ENCODE assay signal across 22 cellular contexts in the genomic region with DNA sequence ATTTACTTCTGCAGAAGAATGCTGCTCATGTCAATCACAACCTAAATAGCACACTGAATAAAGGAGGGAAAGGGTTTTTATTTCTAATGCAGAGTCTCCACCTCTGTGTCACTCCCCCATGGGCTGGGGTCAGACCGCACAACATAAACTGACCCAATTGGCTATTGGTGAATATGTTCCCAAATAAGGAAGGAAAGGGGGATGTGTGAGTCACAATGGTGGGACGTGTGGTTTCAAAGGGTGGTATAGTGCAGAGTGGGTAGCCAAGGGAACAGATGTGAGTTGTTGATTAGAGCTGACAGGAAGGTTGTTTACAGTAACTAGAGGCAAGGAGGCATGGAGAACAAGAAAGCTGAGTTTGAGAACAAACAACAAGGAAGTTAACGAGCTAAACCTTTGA.
DNase-seq lines count a peak whose midpoint lies in the region; ATAC-seq and TF ChIP-seq lines count a peak whose summit lies in the region.
"Had no signal": no experiment of that assay in that cellular context is flagged by ENCODE, and none has a peak within 500 bp of the region (broad histone marks: within the 10 kb centered on the region; RNA-seq: fewer than 3 reads in every experiment).

No MANE protein-coding gene starts in this region.

- CTCF ChIA-PET in HEK293 (lab: Yijun Ruan, JAX): no interaction called here
- CTCF ChIA-PET in RWPE1 (lab: Yijun Ruan, JAX): no interaction called here

- TF ChIP-seq CTCF in HEK293 (tag by site-specific recombination; IDR thresholded peaks at IDR 0.05) (no peak), nephron progenitor cell (IDR thresholded peaks at IDR 0.05) (no peak), upper lobe of right lung (IDR thresholded peaks at IDR 0.05) (no peak), RWPE1 (conservative IDR thresholded peaks at IDR 0.05; ENCODE audit: low read depth) (no peak), endothelial cell (IDR thresholded peaks at IDR 0.05; ENCODE audit: unreplicated experiment) (no peak)

- no peaks in the 10 kb centered on the region for H3K27me3 ChIP-seq in upper lobe of right lung
- H3K27me3 ChIP-seq: BLaER1, Peyer's patch had no signal

- H3K36me3 Mint-ChIP-seq in nephron progenitor cell (ENCODE audit: low read depth): peaks cover 5% of the 10 kb centered on the region
- peaks cover 13% of the 10 kb centered on the region for H3K36me3 Mint-ChIP-seq in endothelial cell (ENCODE audit: low read depth, unreplicated experiment)

- H3K36me3 ChIP-seq in HEK293 (ENCODE audit: control insufficient read depth in 2 of 2, insufficient read depth in 1 of 2, low read length in 2 of 2) (no peaks in the 10 kb centered on the region), upper lobe of right lung (no peaks in the 10 kb centered on the region)
- H3K36me3 ChIP-seq: BLaER1, HAP-1, Peyer's patch had no signal

- POLR2A ChIA-PET in HEK293 (lab: Yijun Ruan, JAX): no interaction called here
- POLR2A ChIA-PET in RWPE1 (lab: Yijun Ruan, JAX; ENCODE audit: low non-redundant PET): no interaction called here

- H3K27me3 Mint-ChIP-seq in nephron progenitor cell (ENCODE audit: low read depth, poor library complexity): no peaks in the 10 kb centered on the region
- peaks cover 2% of the 10 kb centered on the region for H3K27me3 Mint-ChIP-seq in endothelial cell (ENCODE audit: unreplicated experiment)
- H3K27me3 Mint-ChIP-seq: CD4-positive, CD25-positive, alpha-beta regulatory T cell had no signal

- H3K27ac ChIP-seq in HEK293 (ENCODE audit: extremely low read depth, low read depth, low read length) (no peak overlapping the region), upper lobe of right lung (no peak overlapping the region), RWPE1 (no peak overlapping the region)
- H3K27ac ChIP-seq: BLaER1, GM23248, HL-60, Peyer's patch, SK-N-MC had no signal

- ATAC-seq in upper lobe of right lung: no peak

- H3K4me3 Mint-ChIP-seq in nephron progenitor cell (no peak overlapping the region), endothelial cell (ENCODE audit: unreplicated experiment) (no peak overlapping the region)
- H3K4me3 Mint-ChIP-seq: CD4-positive, CD25-positive, alpha-beta regulatory T cell had no signal

- H3K4me1 Mint-ChIP-seq in nephron progenitor cell: peaks cover 4% of the 10 kb centered on the region
- no peaks in the 10 kb centered on the region for H3K4me1 Mint-ChIP-seq in endothelial cell (ENCODE audit: unreplicated experiment)
- H3K4me1 Mint-ChIP-seq: CD4-positive, CD25-positive, alpha-beta regulatory T cell had no signal

- H3K4me1 ChIP-seq in HEK293 (ENCODE audit: control insufficient read depth, insufficient read depth, low read length) (no peaks in the 10 kb centered on the region), upper lobe of right lung (no peaks in the 10 kb centered on the region)
- H3K4me1 ChIP-seq: BLaER1, HAP-1, Peyer's patch had no signal

- DNase-seq in OCI-M1 (lab: John Stamatoyannopoulos, UW): peak; percentile 17
- no peak for DNase-seq in nephron progenitor cell
- peak; percentile 21 for DNase-seq in upper lobe of right lung
- no peak for DNase-seq in RWPE1 (ENCODE audit: low spot score)
- no peak for DNase-seq in endothelial cell (ENCODE audit: low spot score)
- DNase-seq in NCI-H2107 treated with DMSO at 0.1 percent for 48 hours (lab: John Stamatoyannopoulos, UW; ENCODE audit: unreplicated experiment): no peak
- DNase-seq: CD4-positive, CD25-positive, alpha-beta regulatory T cell; GM23248; Karpas-422; NCI-H1105; NCI-H1436 treated with DMSO at 0.1 percent for 48 hours; NCI-H1930; NCI-H226; NCI-H510A; NCI-H69; Peyer's patch; SIG-M5 had no signal

- no peaks in the 10 kb centered on the region for H3K9me3 ChIP-seq in HEK293 (ENCODE audit: control insufficient read depth, insufficient read depth, low read depth, low read length)
- H3K9me3 ChIP-seq in upper lobe of right lung: no peaks in the 10 kb centered on the region
- H3K9me3 ChIP-seq: HAP-1 had no signal

- no peak overlapping the region for H3K4me3 ChIP-seq in HEK293 (ENCODE audit: low read depth, low read length)
- no peak overlapping the region for H3K4me3 ChIP-seq in upper lobe of right lung
- H3K4me3 ChIP-seq: BLaER1, GM23248, HAP-1, Peyer's patch, SK-N-MC had no signal

- H3K27ac Mint-ChIP-seq in nephron progenitor cell: peak overlapping the region; percentile 21
- H3K27ac Mint-ChIP-seq in endothelial cell (ENCODE audit: unreplicated experiment): no peak overlapping the region
- H3K27ac Mint-ChIP-seq: CD4-positive, CD25-positive, alpha-beta regulatory T cell had no signal

- peaks cover 31% of the 10 kb centered on the region for H3K9me3 Mint-ChIP-seq in nephron progenitor cell
- peaks cover 7% of the 10 kb centered on the region for H3K9me3 Mint-ChIP-seq in endothelial cell (ENCODE audit: unreplicated experiment)

- intact Hi-C loops in upper lobe of right lung (cut with DNase I): no loop called here

TF ChIP-seq in HEK293, 187 proteins besides CTCF, POLR2A, EP300 and RAD21:
- TF ChIP-seq ZBTB21 (tag by site-specific recombination; IDR thresholded peaks at IDR 0.05): no peak
- peak; percentile 78 for TF ChIP-seq SETDB1 (IDR thresholded peaks at IDR 0.05; ENCODE audit: insufficient read length, low read length)

Comparison
In these comparisons a context has a peak if more than half of its experiments do, and no peak if none do; other contexts are left out.
1. DNase-seq: peak in OCI-M1 (single experiment) and upper lobe of right lung (single experiment); none in nephron progenitor cell (single experiment), RWPE1 (single experiment), endothelial cell (single experiment) and NCI-H2107 treated with DMSO at 0.1 percent for 48 hours (single experiment).